ENCODE assay signal across 24 cellular contexts in genomic region chr16:79508294-79508693, GRCh38.
"Had no signal": no experiment of that assay in that cellular context is flagged by ENCODE, and none has a peak within 500 bp of the region (broad histone marks: within the 10 kb centered on the region; RNA-seq: fewer than 3 reads in every experiment).

No MANE protein-coding gene starts in this region.

- H3K4me1 Mint-ChIP-seq: immature natural killer cell; nephron; stimulated activated naive CD8-positive, alpha-beta T cell treated with anti-CD3 and anti-CD28 coated beads, Interleukin-15, amount 100 ng/mL, for 72 hours had no signal

- ATAC-seq: activated naive CD4-positive, alpha-beta T cell treated with anti-CD3 and anti-CD28 coated beads, Interleukin-2, amount 50 U/mL, for 72 hours; foreskin keratinocyte; stimulated activated naive CD8-positive, alpha-beta T cell treated with anti-CD3 and anti-CD28 coated beads, Interleukin-15, amount 100 ng/mL, for 72 hours had no signal

- H3K36me3 Mint-ChIP-seq: activated naive CD4-positive, alpha-beta T cell treated with anti-CD3 and anti-CD28 coated beads, Interleukin-2, amount 50 U/mL, for 72 hours; mesothelial cell of epicardium; type B pancreatic cell had no signal

- H3K4me3 ChIP-seq: dorsolateral prefrontal cortex, lung, suprapubic skin had no signal

- H3K27me3 ChIP-seq: foreskin keratinocyte, suprapubic skin had no signal

- DNase-seq: activated CD4-positive, alpha-beta T cell treated with anti-CD3 and anti-CD28 coated beads for 1 hour; activated CD4-positive, alpha-beta T cell treated with anti-CD3 and anti-CD28 coated beads, Interleukin-2, amount 50 U/mL, for 48 hours; activated gamma-delta T cell treated with Interleukin-2 at 50 U/mL for 16 hours; activated T-cell treated with anti-CD3 and anti-CD28 coated beads for 4 hours; amniotic stem cell; foreskin keratinocyte; immature natural killer cell; kidney glomerular epithelial cell; occipital lobe; posterior cingulate gyrus; small intestine; stimulated activated CD4-positive, alpha-beta T cell treated with anti-CD3 and anti-CD28 coated beads, Interleukin-15, amount 100 ng/mL, for 24 hours; stimulated activated CD4-positive, alpha-beta T cell treated with anti-CD3 and anti-CD28 coated beads, Interleukin-4, amount 100 ng/mL, for 1 hour; stimulated activated naive CD8-positive, alpha-beta T cell treated with anti-CD3 and anti-CD28 coated beads, Interleukin-15, amount 100 ng/mL, for 72 hours; T-helper 2 cell; WERI-Rb-1 had no signal

- H3K9me3 Mint-ChIP-seq: activated naive CD4-positive, alpha-beta T cell treated with anti-CD3 and anti-CD28 coated beads, Interleukin-2, amount 50 U/mL, for 72 hours; activated T-helper 1 cell treated with anti-CD3 and anti-CD28 coated beads, Interleukin-12 subunit alpha, Interleukin-12 subunit beta, Interleukin-2, Interleukin-4 antibody, amounts not matched to agents 30 ng/mL and 10 ng/mL and 1 ng/mL, durations not matched to agents 14 hours and 24 hours and 36 hours; mesothelial cell of epicardium; nephron had no signal

- H3K27ac ChIP-seq: foreskin keratinocyte, suprapubic skin, WERI-Rb-1 had no signal

- H3K4me1 ChIP-seq: foreskin keratinocyte had no signal

- H3K4me3 Mint-ChIP-seq: activated T-helper 1 cell treated with anti-CD3 and anti-CD28 coated beads, Interleukin-12 subunit alpha, Interleukin-12 subunit beta, Interleukin-2, Interleukin-4 antibody, amounts not matched to agents 30 ng/mL and 10 ng/mL and 1 ng/mL, durations not matched to agents 14 hours and 24 hours and 36 hours; immature natural killer cell; mesothelial cell of epicardium; nephron; stimulated activated naive CD8-positive, alpha-beta T cell treated with anti-CD3 and anti-CD28 coated beads, Interleukin-15, amount 100 ng/mL, for 72 hours; type B pancreatic cell had no signal

- H3K27ac Mint-ChIP-seq: activated naive CD4-positive, alpha-beta T cell treated with anti-CD3 and anti-CD28 coated beads, Interleukin-2, amount 50 U/mL, for 72 hours; activated T-helper 1 cell treated with anti-CD3 and anti-CD28 coated beads, Interleukin-12 subunit alpha, Interleukin-12 subunit beta, Interleukin-2, Interleukin-4 antibody, amounts not matched to agents 30 ng/mL and 10 ng/mL and 1 ng/mL, durations not matched to agents 14 hours and 24 hours and 36 hours; immature natural killer cell; mesothelial cell of epicardium; nephron; type B pancreatic cell had no signal

- H3K36me3 ChIP-seq: suprapubic skin, WERI-Rb-1 had no signal

- H3K9me3 ChIP-seq: suprapubic skin had no signal
